8 cellular contexts compared by ENCODE assay signal in the genomic region with DNA sequence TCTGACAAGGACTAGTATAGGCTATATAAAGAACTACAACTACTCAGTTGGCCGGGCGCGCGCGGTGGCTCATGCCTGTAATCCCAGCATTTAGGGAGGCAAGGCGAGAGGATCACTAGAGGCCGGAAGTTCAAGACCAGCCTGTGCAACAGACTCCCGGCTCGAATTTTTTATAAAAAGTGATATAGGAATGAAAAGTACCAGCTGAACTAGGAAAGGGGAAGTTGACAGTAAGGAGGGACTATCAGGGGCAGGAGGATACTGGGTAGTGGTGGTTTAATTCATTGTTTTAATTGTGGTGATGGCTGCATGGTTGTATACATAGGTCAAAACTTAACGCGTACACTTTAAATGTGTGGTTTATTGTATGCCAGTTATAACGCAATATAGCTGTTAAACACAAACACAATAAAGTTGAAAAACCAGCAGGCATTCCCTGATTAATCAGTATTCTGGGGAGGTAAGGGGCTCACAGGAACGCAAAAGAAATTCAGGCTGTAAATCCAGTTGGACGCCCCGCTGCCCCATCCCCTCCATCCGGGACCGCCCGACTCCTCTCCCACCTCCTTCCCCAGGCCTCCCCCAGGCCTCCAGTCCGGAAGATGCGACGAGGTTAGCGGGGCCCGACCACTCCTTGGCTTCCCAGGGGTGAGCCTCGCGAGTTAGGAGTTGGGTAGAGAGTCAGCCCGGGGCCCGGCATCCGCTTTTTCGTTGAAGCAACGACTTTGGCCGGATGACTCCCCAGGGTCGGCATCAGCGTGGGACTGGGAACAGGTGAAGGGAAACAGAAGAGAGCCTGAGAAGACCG. TPM values are rescaled to one million over a fixed set of nuclear protein-coding genes. Genes with fewer than 3 reads are reported as not detected.
DNase-seq lines count a peak whose midpoint lies in the region; ATAC-seq and TF ChIP-seq lines count a peak whose summit lies in the region.

No MANE protein-coding gene starts in this region.

- peaks cover 6% of the 10 kb centered on the region for H3K4me1 Mint-ChIP-seq in chondrocyte (ENCODE audit: low read depth)

- no peaks in the 10 kb centered on the region for H3K9me3 Mint-ChIP-seq in chondrocyte (ENCODE audit: low read depth)

- intact Hi-C loops in ascending aorta (cut with DNase I): loop anchor here (1.0 kb wide), 3 partner anchors 43 to 104 kb away; partner anchors contain the start of genes CHCHD5 and SLC20A1

- peak; percentile 88 for DNase-seq in GM03348 (ENCODE audit: low spot score)
- DNase-seq in KBM-7: peak; percentile 79
- DNase-seq in SK-N-DZ (ENCODE audit: low spot score): peak; percentile 85
- DNase-seq in ascending aorta (ENCODE audit: low spot score in 2 of 2): no peak
- DNase-seq in stimulated activated CD4-positive, alpha-beta T cell treated with anti-CD3 and anti-CD28 coated beads, Interleukin-12 subunit alpha, Interleukin-12 subunit beta, amount 100 ng/mL, for 4 hours: peak; percentile 66
- DNase-seq in chondrocyte (ENCODE audit: low spot score): no peak

- H3K27ac Mint-ChIP-seq in chondrocyte (ENCODE audit: unreplicated experiment): no peak overlapping the region

- H3K9me3 ChIP-seq in ascending aorta: no peaks in the 10 kb centered on the region
- H3K9me3 ChIP-seq in iPS-18c (ENCODE audit: control insufficient read depth, insufficient read depth, low read length): no peaks in the 10 kb centered on the region

- H3K4me3 ChIP-seq in ascending aorta: peak overlapping the region; percentile 86
- peak overlapping the region; percentile 98 for H3K4me3 ChIP-seq in iPS-18c (ENCODE audit: insufficient read depth, low read depth, low read length)

- H3K27me3 Mint-ChIP-seq in chondrocyte (ENCODE audit: low read depth): no peaks in the 10 kb centered on the region

- H3K36me3 ChIP-seq in ascending aorta: peaks cover 0 to 4% of the 10 kb centered on the region in 2 donors

- no peaks in the 10 kb centered on the region for H3K27me3 ChIP-seq in ascending aorta

- H3K36me3 Mint-ChIP-seq in chondrocyte (ENCODE audit: low read depth): no peaks in the 10 kb centered on the region

- in situ Hi-C loops in KBM-7 (cut with MboI; ENCODE audit: low pct_unique_long_range_greater_than_20kb, low sequenced_read_pairs): no loop called here

- peaks cover 3 to 11% of the 10 kb centered on the region in 2 donors for H3K4me1 ChIP-seq in ascending aorta

- peak; percentile 59 for ATAC-seq in GM21723 (IDR thresholded peaks at IDR 0.05; ENCODE audit: unreplicated experiment)

- TF ChIP-seq CTCF in ascending aorta (IDR thresholded peaks at IDR 0.05) (no peak), chondrocyte (IDR thresholded peaks at IDR 0.05) (no peak)

- no peak overlapping the region for H3K4me3 Mint-ChIP-seq in chondrocyte (ENCODE audit: unreplicated experiment)

- H3K27ac ChIP-seq in ascending aorta: peak overlapping the region; percentile 91 to 93

RNA-seq across cellular contexts. Expression of gene POLR1B, which starts 0.7 kb away (rescaled TPM):
- 26.0 and 34.5 TPM in 2 replicates for polyA plus RNA-seq in SK-N-DZ (2014; cell fraction: cytosol; rRNA removed)
- 21.3 and 28.1 TPM in 2 replicates for polyA plus RNA-seq in SK-N-DZ (2014; cell fraction: nucleus; rRNA removed)
- total RNA-seq in ascending aorta (3.6 TPM), chondrocyte (12.1 to 17.7 TPM (median 15.0 TPM) in 3 replicates)

RNA-seq across cellular contexts. Expression of gene CHCHD5, which starts 42.9 kb away (rescaled TPM):
- 30.7 and 35.9 TPM in 2 replicates for polyA plus RNA-seq in SK-N-DZ (2014; cell fraction: cytosol; rRNA removed)
- 22.6 and 24.1 TPM in 2 replicates for polyA plus RNA-seq in SK-N-DZ (2014; cell fraction: nucleus; rRNA removed)
- total RNA-seq in ascending aorta (26.5 TPM), chondrocyte (16.9 to 22.7 TPM (median 22.4 TPM) in 3 replicates)

RNA-seq across cellular contexts. Expression of gene TTL, which starts 59.6 kb away (rescaled TPM):
- polyA plus RNA-seq in SK-N-DZ (2014; cell fraction: cytosol; rRNA removed): 84.4 and 85.0 TPM in 2 replicates
- polyA plus RNA-seq in SK-N-DZ (2014; cell fraction: nucleus; rRNA removed): 64.6 and 67.8 TPM in 2 replicates
- total RNA-seq in ascending aorta (3.2 TPM), chondrocyte (67.9 to 82.6 TPM (median 68.8 TPM) in 3 replicates)

Comparison
In these comparisons a context has a peak if more than half of its experiments do, and no peak if none do; other contexts are left out.
1. DNase-seq: peak in GM03348 (single experiment), KBM-7 (single experiment), SK-N-DZ (single experiment) and stimulated activated CD4-positive, alpha-beta T cell treated with anti-CD3 and anti-CD28 coated beads, Interleukin-12 subunit alpha, Interleukin-12 subunit beta, amount 100 ng/mL, for 4 hours (single experiment); none in ascending aorta (0 of 2) and chondrocyte (single experiment).
2. RNA of gene TTL, which starts 59.6 kb away (total RNA-seq): 67.9 to 82.6 TPM in chondrocyte; 3.2 TPM in ascending aorta (single experiment); every median in the first group is over 10 times any median in the second.